Comparison of ENCODE assay signal across 1 cellular context in the genomic region with DNA sequence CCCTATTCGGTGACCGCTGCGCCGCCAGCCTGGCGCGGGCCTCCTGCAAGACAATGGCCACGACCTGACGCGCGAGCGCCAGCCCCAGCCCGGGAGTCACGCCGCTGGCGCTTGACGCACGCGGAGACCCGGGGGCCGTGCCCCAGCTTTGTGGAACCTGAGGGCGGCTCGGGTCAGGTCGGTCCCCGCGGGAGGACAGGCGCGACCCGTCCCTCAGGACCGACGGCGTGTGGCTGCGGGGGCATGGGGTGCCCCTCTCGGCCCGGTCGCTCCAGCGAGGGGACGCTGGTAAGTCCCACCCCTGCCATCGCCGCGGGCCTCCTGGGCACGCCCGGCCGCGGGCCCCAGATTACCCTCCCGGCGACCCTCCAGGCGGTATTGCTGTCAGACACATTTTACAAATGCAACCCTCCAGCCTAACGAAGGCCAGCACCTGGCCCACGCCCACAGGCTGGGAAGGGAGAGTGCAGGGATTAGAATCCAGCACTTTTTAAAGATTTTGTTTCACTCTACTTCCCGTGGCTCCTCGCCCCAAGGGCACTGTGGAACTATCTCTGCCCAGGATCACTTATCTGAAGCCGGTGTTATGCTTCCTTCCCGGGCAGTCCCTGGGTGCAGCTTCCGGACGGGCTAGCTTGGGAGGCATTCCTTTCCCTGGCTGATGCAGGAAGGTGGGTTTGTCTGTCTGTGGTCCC.
TF ChIP-seq lines count a peak whose summit lies in the region.

No MANE protein-coding gene starts in this region.

TF ChIP-seq in endothelial cell of umbilical vein, 7 proteins besides CTCF, POLR2A, EP300 and RAD21 (continued from another document):
- TF ChIP-seq GATA2 (IDR thresholded peaks at IDR 0.05; ENCODE audit: insufficient read depth, insufficient read length, low read depth, low read length) = no peak
- no peak for TF ChIP-seq MAX (IDR thresholded peaks at IDR 0.05; ENCODE audit: insufficient read depth, insufficient read length)
- no peak for TF ChIP-seq MYC (IDR thresholded peaks at IDR 0.05; ENCODE audit: low read depth, low read length)
- TF ChIP-seq FOS (IDR thresholded peaks at IDR 0.05; ENCODE audit: borderline replicate concordance, insufficient read depth, low read length) = no peak
- TF ChIP-seq JUN (IDR thresholded peaks at IDR 0.05; ENCODE audit: borderline replicate concordance, insufficient read depth, insufficient read length, low read depth) = no peak
